In genomic region chr10:101066890-101067355, GRCh38 we compare ENCODE assay signal across 8 cellular contexts. TPM values are rescaled to one million over a fixed set of nuclear protein-coding genes. Genes with fewer than 3 reads are reported as not detected.
DNase-seq lines count a peak whose midpoint lies in the region; ATAC-seq and TF ChIP-seq lines count a peak whose summit lies in the region.

No MANE protein-coding gene starts in this region.

- CTCF ChIA-PET in CD4-positive, alpha-beta memory T cell (lab: Charles Lee; ENCODE audit: partially characterized antibody): interaction anchor here (0.9 to 18.0 kb wide), 8 partner anchors 9 to 154 kb away, joined by 3 to 645 read pairs (median 4); partner anchors contain the start of genes KAZALD1, PDZD7, SFXN3 and SLF2

- no peak for DNase-seq in CD4-positive, alpha-beta memory T cell
- DNase-seq in NCI-H2227 (lab: John Stamatoyannopoulos, UW; ENCODE audit: unreplicated experiment) (peak; percentile 49), natural killer cell (no peak), NCI-H2081 treated with DMSO at 0.1 percent for 48 hours (lab: John Stamatoyannopoulos, UW) (no peak), NCI-H345 (lab: John Stamatoyannopoulos, UW) (no peak)

- H3K9me3 Mint-ChIP-seq in CD4-positive, alpha-beta memory T cell: no peaks in the 10 kb centered on the region
- H3K9me3 Mint-ChIP-seq in natural killer cell: no peaks in the 10 kb centered on the region

- peaks cover 7 to 38% (median 15%) of the 10 kb centered on the region in 4 donors for H3K4me1 Mint-ChIP-seq in CD4-positive, alpha-beta memory T cell
- H3K4me1 Mint-ChIP-seq in natural killer cell: peaks cover 11 to 39% of the 10 kb centered on the region in 2 donors

- H3K4me3 Mint-ChIP-seq in CD4-positive, alpha-beta memory T cell: peak overlapping the region; percentile 90 to 97 (median 92)
- peak overlapping the region; percentile 88 for H3K4me3 Mint-ChIP-seq in natural killer cell

- POLR2A ChIA-PET in CD4-positive, alpha-beta memory T cell (lab: Charles Lee; ENCODE audit: partially characterized antibody): interaction anchor here (1.3 to 2.8 kb wide), 5 partner anchors 9 to 36 kb away, joined by 5 to 14 read pairs (median 10); partner anchors contain the start of genes PDZD7 and SFXN3

- no peak for TF ChIP-seq CTCF in natural killer cell (IDR thresholded peaks at IDR 0.05)

- H3K27ac Mint-ChIP-seq in CD4-positive, alpha-beta memory T cell: no peak overlapping the region
- H3K27ac Mint-ChIP-seq in natural killer cell: peak overlapping the region in 1 of 2 donors; percentile 17

- H3K27me3 Mint-ChIP-seq in CD4-positive, alpha-beta memory T cell: peaks cover 21 to 38% of the 10 kb centered on the region in 2 donors
- H3K27me3 Mint-ChIP-seq in natural killer cell (ENCODE audit: low read depth in 2 of 2): peaks cover 34 to 39% of the 10 kb centered on the region in 2 donors

- no peak overlapping the region for H3K27ac ChIP-seq in CD4-positive, alpha-beta memory T cell (ENCODE audit: low read depth, low read length)
- H3K27ac ChIP-seq in duodenal mucosa (ENCODE audit: low read depth, low read length): peak overlapping the region; percentile 81

- intact Hi-C loops in CD4-positive, alpha-beta memory T cell (cut with micrococcal nuclease): loop anchor here (5.0 to 10.0 kb wide), 2 partner anchors 55 to 288 kb away; partner anchors contain the start of gene BTRC
- intact Hi-C loops in natural killer cell (cut with micrococcal nuclease): loop anchor here (5.0 kb wide), 1 partner anchor 35 kb away; the partner anchor contains the start of genes PDZD7 and SFXN3

- H3K36me3 ChIP-seq in CD4-positive, alpha-beta memory T cell (ENCODE audit: insufficient read depth, low read length): no peaks in the 10 kb centered on the region
- H3K36me3 ChIP-seq in duodenal mucosa (ENCODE audit: control insufficient read depth in 1 of 2, insufficient read depth in 2 of 2, low read length in 2 of 2): no peaks in the 10 kb centered on the region

- peak overlapping the region; percentile 70 to 73 for H3K9ac ChIP-seq in duodenal mucosa (ENCODE audit: low read depth in 1 of 2, low read length in 2 of 2)

- H3K9me3 ChIP-seq in CD4-positive, alpha-beta memory T cell (ENCODE audit: control insufficient read depth in 1 of 2, low read length in 2 of 2): no peaks in the 10 kb centered on the region
- H3K9me3 ChIP-seq in duodenal mucosa (ENCODE audit: control insufficient read depth in 1 of 2, low read length in 2 of 2): no peaks in the 10 kb centered on the region

- H3K27me3 ChIP-seq in CD4-positive, alpha-beta memory T cell (ENCODE audit: insufficient read depth, low read length): peaks cover 45% of the 10 kb centered on the region
- peaks cover 0 to 16% of the 10 kb centered on the region in 2 donors for H3K27me3 ChIP-seq in duodenal mucosa (ENCODE audit: control insufficient read depth in 1 of 2, insufficient read depth in 2 of 2, low read length in 2 of 2)

- H3K4me3 ChIP-seq in CD4-positive, alpha-beta memory T cell (ENCODE audit: low read length in 2 of 2): peak overlapping the region; percentile 52 to 76
- peak overlapping the region; percentile 71 to 76 for H3K4me3 ChIP-seq in duodenal mucosa (ENCODE audit: low read depth in 1 of 2, low read length in 2 of 2)

- peaks cover 34% of the 10 kb centered on the region for H3K4me1 ChIP-seq in CD4-positive, alpha-beta memory T cell (ENCODE audit: insufficient read depth, low read length)
- peaks cover 38 to 41% of the 10 kb centered on the region in 2 donors for H3K4me1 ChIP-seq in duodenal mucosa (ENCODE audit: control insufficient read depth in 1 of 2, insufficient read depth in 2 of 2, low read length in 2 of 2)

- peaks cover 0 to 2% of the 10 kb centered on the region in 2 donors for H3K36me3 Mint-ChIP-seq in CD4-positive, alpha-beta memory T cell
- no peaks in the 10 kb centered on the region for H3K36me3 Mint-ChIP-seq in natural killer cell

- ATAC-seq in natural killer cell: no peak
- ATAC-seq in GM18858 (IDR thresholded peaks at IDR 0.05; ENCODE audit: unreplicated experiment): no peak
- no peak for ATAC-seq in HG03469 (IDR thresholded peaks at IDR 0.05; ENCODE audit: unreplicated experiment)

RNA-seq across cellular contexts. Expression of gene KAZALD1, which starts 5.1 kb away (rescaled TPM):
- not detected for total RNA-seq in CD4-positive, alpha-beta memory T cell
- not detected for polyA plus RNA-seq in CD4-positive, alpha-beta memory T cell
- under 1 TPM in 1 of 3 donors, not detected in 2; 0.49 TPM for total RNA-seq in natural killer cell

RNA-seq across cellular contexts. Expression of gene SFXN3, which starts 35.9 kb away (rescaled TPM):
- total RNA-seq in CD4-positive, alpha-beta memory T cell: 100 to 1,000 TPM; 118 to 123 TPM
- polyA plus RNA-seq in CD4-positive, alpha-beta memory T cell: 10 to 100 TPM; 10.8 to 21.0 TPM
- total RNA-seq in natural killer cell: 10 to 100 TPM; 59.7 to 74.5 (median 68.9) TPM

RNA-seq across cellular contexts. Expression of gene PDZD7, which starts 36.0 kb away (rescaled TPM):
- 1 to 10 TPM; 1.1 to 1.8 TPM for total RNA-seq in CD4-positive, alpha-beta memory T cell
- polyA plus RNA-seq in CD4-positive, alpha-beta memory T cell: under 1 TPM; 0.20 to 0.29 TPM
- total RNA-seq in natural killer cell: 1 to 10 TPM in 1 of 3 donors, under 1 TPM in 2; 0.35 to 1.2 (median 0.52) TPM
